Comparison of ENCODE assay signal across 15 cellular contexts in the genomic region with DNA sequence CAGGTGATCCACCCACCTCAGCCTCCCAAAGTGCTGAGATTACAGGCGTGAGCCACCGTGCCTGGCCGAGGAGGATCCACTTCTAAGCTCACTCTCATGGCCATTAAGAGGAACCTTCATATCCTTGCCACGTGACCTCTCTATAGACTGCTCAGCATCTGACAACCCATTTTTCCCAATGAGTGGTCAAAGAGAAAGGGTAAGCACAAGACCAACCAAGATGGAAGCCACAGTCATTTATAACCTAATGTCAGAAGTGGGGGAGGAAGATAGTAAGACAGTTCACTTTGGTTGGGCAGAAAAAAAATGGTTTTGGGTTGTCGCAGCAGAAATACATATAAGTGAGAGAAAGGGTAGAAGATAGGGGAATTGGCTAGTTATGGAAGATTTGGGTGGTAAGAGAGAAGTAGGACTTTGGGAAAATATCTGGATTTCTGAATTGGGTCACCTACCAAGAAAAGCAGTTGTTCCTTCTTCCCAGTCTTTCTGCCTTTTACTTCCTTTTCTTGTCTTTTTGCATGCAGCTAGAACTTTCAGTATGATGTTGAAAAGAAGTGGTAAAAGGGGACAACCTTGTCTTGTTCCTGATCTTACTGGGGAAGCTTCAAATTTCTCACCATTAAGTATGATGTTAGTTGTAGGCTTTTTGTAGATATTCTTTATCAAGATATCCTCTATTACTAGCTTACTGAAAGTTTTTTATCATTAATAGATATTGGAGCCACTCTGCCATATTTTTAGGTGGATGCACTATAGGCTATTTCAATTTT. TPM values are rescaled to one million over a fixed set of nuclear protein-coding genes. Genes with fewer than 3 reads are reported as not detected.
DNase-seq lines count a peak whose midpoint lies in the region; ATAC-seq and TF ChIP-seq lines count a peak whose summit lies in the region.
"Had no signal": no experiment of that assay in that cellular context is flagged by ENCODE, and none has a peak within 500 bp of the region (broad histone marks: within the 10 kb centered on the region; RNA-seq: fewer than 3 reads in every experiment).

No MANE protein-coding gene starts in this region.

- peaks cover 23 to 36% of the 10 kb centered on the region in 2 donors for H3K36me3 Mint-ChIP-seq in CD14-positive monocyte
- H3K36me3 Mint-ChIP-seq in T-helper 17 cell (ENCODE audit: low read depth): peaks cover 4% of the 10 kb centered on the region
- H3K36me3 Mint-ChIP-seq in natural killer cell: peaks cover 17% of the 10 kb centered on the region

- no peaks in the 10 kb centered on the region for H3K27me3 Mint-ChIP-seq in CD14-positive monocyte (ENCODE audit: low read depth in 3 of 3)
- H3K27me3 Mint-ChIP-seq in T-helper 17 cell: no peaks in the 10 kb centered on the region
- H3K27me3 Mint-ChIP-seq in natural killer cell (ENCODE audit: low read depth in 2 of 2): no peaks in the 10 kb centered on the region
- H3K27me3 Mint-ChIP-seq: CD8-positive, alpha-beta memory T cell had no signal

- ATAC-seq in HG02884 (IDR thresholded peaks at IDR 0.05; ENCODE audit: unreplicated experiment) (peak; percentile 58), T-helper 17 cell (no peak), natural killer cell (no peak)

- peaks cover 29% of the 10 kb centered on the region for H3K4me1 Mint-ChIP-seq in CD14-positive monocyte
- peaks cover 14% of the 10 kb centered on the region for H3K4me1 Mint-ChIP-seq in T-helper 17 cell
- H3K4me1 Mint-ChIP-seq in natural killer cell: peaks cover 25 to 28% of the 10 kb centered on the region in 2 donors

- H3K27ac Mint-ChIP-seq in CD14-positive monocyte: peak overlapping the region in 4 of 7 donors; percentile 1 to 80 (median 45)
- H3K27ac Mint-ChIP-seq in T-helper 17 cell: no peak overlapping the region
- H3K27ac Mint-ChIP-seq in natural killer cell: no peak overlapping the region
- H3K27ac Mint-ChIP-seq: CD8-positive, alpha-beta memory T cell had no signal

- H3K9me3 Mint-ChIP-seq in CD14-positive monocyte (peaks cover 0 to 3% (median 2%) of the 10 kb centered on the region in 7 donors), natural killer cell (peaks cover 2% of the 10 kb centered on the region in 2 donors)

- TF ChIP-seq CTCF in CD14-positive monocyte (IDR thresholded peaks at IDR 0.05) (no peak), natural killer cell (IDR thresholded peaks at IDR 0.05) (no peak)

- intact Hi-C loops in CD14-positive monocyte (cut with micrococcal nuclease): no loop called here
- intact Hi-C loops in natural killer cell (cut with micrococcal nuclease): no loop called here

- DNase-seq in CD14-positive monocyte (ENCODE audit: low spot score) (no peak), T-helper 17 cell (no peak), pons (ENCODE audit: low spot score) (peak; percentile 9), NCI-H1930 (lab: John Stamatoyannopoulos, UW) (no peak), natural killer cell (no peak), NCI-H1048 (lab: John Stamatoyannopoulos, UW) (no peak)
- DNase-seq: CD8-positive, alpha-beta memory T cell; DMS53; EL; H7; NCI-H1417 treated with DMSO at 0.1 percent for 48 hours; NCI-H187 treated with DMSO at 0.1 percent for 48 hours; NCI-H345; NCI-H524 treated with DMSO at 0.1 percent for 48 hours had no signal

- H3K9me3 ChIP-seq in T-helper 17 cell (ENCODE audit: control insufficient read depth, low read length, poor library complexity, severe bottlenecking): no peaks in the 10 kb centered on the region

- H3K4me3 Mint-ChIP-seq in CD14-positive monocyte: no peak overlapping the region
- H3K4me3 Mint-ChIP-seq in T-helper 17 cell: peak overlapping the region; percentile 3
- H3K4me3 Mint-ChIP-seq in natural killer cell: no peak overlapping the region
- H3K4me3 Mint-ChIP-seq: CD8-positive, alpha-beta memory T cell had no signal

RNA-seq across cellular contexts. Expression of a gene that starts 15.7 kb away (rescaled TPM):
- 100 to 1,000 TPM; 263 to 264 TPM for polyA plus RNA-seq in CD14-positive monocyte
- total RNA-seq in T-helper 17 cell (10 to 100 TPM; 52.4 to 57.4 TPM), natural killer cell (10 to 100 TPM; 47.9 to 57.4 (median 53.2) TPM)

RNA-seq across cellular contexts. Expression of a gene that starts 54.9 kb away (rescaled TPM):
- polyA plus RNA-seq in CD14-positive monocyte: 10 to 100 TPM in 1 of 2 donors, 1 to 10 TPM in 1; 8.0 to 10.6 TPM
- total RNA-seq in T-helper 17 cell: 1 to 10 TPM; 7.3 to 7.7 TPM
- total RNA-seq in natural killer cell: 1 to 10 TPM; 3.6 to 5.2 (median 3.7) TPM

Comparison
In these comparisons a context has a peak if more than half of its experiments do, and no peak if none do; other contexts are left out.
1. H3K27ac Mint-ChIP-seq: peak in CD14-positive monocyte (4 of 7); none in T-helper 17 cell (single experiment) and natural killer cell (0 of 2).